ENCODE assay signal across 1 cellular context in the genomic region with DNA sequence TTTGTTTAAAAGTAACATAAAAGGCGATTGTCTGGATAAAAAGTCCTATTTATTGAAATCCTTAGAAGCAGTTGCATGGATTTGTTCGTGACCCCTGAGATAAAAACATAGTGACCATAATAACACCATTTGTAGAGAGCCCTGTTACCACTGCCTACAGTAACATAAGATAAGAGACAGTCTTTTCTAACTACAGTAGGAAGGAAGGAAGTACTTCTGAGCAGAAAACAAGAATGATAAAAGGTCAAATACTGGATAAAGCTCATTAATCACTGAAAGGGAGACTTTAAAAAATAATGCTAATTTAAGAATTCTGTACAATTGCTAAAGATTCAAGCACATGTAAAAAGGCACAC.
TF ChIP-seq lines count a peak whose summit lies in the region.

No MANE protein-coding gene starts in this region.

TF ChIP-seq in endothelial cell of umbilical vein, 7 proteins besides CTCF, POLR2A, EP300 and RAD21 (continued from another document):
- no peak for TF ChIP-seq JUN (IDR thresholded peaks at IDR 0.05; ENCODE audit: borderline replicate concordance, insufficient read depth, insufficient read length, low read depth)
- TF ChIP-seq, protein P1, sequence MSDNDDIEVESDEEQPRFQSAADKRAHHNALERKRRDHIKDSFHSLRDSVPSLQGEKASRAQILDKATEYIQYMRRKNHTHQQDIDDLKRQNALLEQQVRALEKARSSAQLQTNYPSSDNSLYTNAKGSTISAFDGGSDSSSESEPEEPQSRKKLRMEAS (IDR thresholded peaks at IDR 0.05; ENCODE audit: insufficient read depth, insufficient read length) = no peak
TF ChIP-seq in endothelial cell of umbilical vein: peak in this region for 0.
